Comparison of ENCODE assay signal across 7 cellular contexts in the genomic region with DNA sequence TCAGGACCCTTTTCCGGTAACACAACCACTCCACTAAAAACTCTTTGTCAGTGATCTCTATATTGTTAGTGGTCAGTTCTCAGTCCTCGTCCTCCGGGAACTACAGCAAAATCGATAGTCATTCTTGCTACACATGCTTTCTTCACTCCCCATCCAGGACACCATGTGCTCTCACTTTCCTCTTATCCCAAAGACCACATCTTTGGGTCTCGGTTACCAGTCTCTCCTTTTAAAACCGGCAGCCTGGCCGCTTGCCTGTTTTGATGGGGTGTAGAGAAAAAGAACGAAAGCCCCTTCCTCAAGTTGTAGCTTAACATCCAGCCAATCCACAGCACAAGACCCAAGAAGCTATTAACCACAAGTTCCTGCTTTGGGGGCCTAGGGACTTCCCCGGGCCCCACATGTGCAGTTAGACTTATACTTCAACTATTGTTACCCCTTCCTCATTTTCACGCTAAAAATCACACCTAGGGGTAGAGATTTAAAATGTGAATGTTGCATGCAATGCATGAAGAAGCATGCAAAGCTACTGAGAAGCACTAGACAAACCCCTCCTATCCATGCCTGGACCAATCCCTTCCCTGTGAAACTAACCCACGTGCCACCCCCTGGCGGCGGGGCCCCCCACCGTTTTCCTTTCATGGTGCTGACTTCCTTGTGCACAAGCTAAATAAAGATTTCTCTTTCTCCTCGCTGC. TPM values are rescaled to one million over a fixed set of nuclear protein-coding genes. Genes with fewer than 3 reads are reported as not detected.
DNase-seq lines count a peak whose midpoint lies in the region; ATAC-seq and TF ChIP-seq lines count a peak whose summit lies in the region.

No MANE protein-coding gene starts in this region.

- peak overlapping the region; percentile 93 for H3K4me3 Mint-ChIP-seq in activated CD8-positive, alpha-beta T cell treated with anti-CD3 and anti-CD28 coated beads for 36 hours
- H3K4me3 Mint-ChIP-seq in stimulated activated naive CD8-positive, alpha-beta T cell treated with anti-CD3 and anti-CD28 coated beads, Interleukin-15, Interleukin-2, amounts not matched to agents 100 ng/mL and 50 ng/mL, for 24 hours, result peak overlapping the region; percentile 90

- H3K79me2 ChIP-seq in KMS-11 (ENCODE audit: insufficient read depth, low read depth), result no peaks in the 10 kb centered on the region

- H3K36me3 Mint-ChIP-seq in activated CD8-positive, alpha-beta T cell treated with anti-CD3 and anti-CD28 coated beads for 36 hours (ENCODE audit: low read depth), result peaks cover 16% of the 10 kb centered on the region
- peaks cover 17% of the 10 kb centered on the region for H3K36me3 Mint-ChIP-seq in stimulated activated naive CD8-positive, alpha-beta T cell treated with anti-CD3 and anti-CD28 coated beads, Interleukin-15, Interleukin-2, amounts not matched to agents 100 ng/mL and 50 ng/mL, for 24 hours (ENCODE audit: low read depth)

- CTCF ChIA-PET in activated CD8-positive, alpha-beta T cell treated with anti-CD3 and anti-CD28 coated beads for 36 hours (lab: Charles Lee), result interaction anchor here (0.7 to 1.6 kb wide), 4 partner anchors 25 to 106 kb away, joined by 3 to 5 read pairs (median 4); no protein-coding TSS in a partner anchor

- H3K36me3 ChIP-seq in KMS-11 (ENCODE audit: insufficient read depth), result no peaks in the 10 kb centered on the region
- H3K36me3 ChIP-seq in iPS-18a (ENCODE audit: control insufficient read depth, low read depth, low read length), result no peaks in the 10 kb centered on the region

- H2AFZ ChIP-seq in KMS-11 (ENCODE audit: low read depth), result no peak overlapping the region

- no peak overlapping the region for H3K4me3 ChIP-seq in KMS-11 (IDR thresholded peaks at IDR 0.05; ENCODE audit: insufficient read depth, low read depth, low read length)
- peak overlapping the region; percentile 71 for H3K4me3 ChIP-seq in iPS-18a (ENCODE audit: low read length)

- H3K27me3 ChIP-seq in KMS-11 (ENCODE audit: insufficient read depth, low read depth), result no peaks in the 10 kb centered on the region; the same call in 1 of the 2 replicates
- H3K27me3 ChIP-seq in iPS-18a (ENCODE audit: control insufficient read depth, insufficient read depth, low read length), result no peaks in the 10 kb centered on the region

- peak overlapping the region; percentile 81; the same call in 1 of the 2 replicates for H3K4me2 ChIP-seq in KMS-11

- H3K4me1 Mint-ChIP-seq in activated CD8-positive, alpha-beta T cell treated with anti-CD3 and anti-CD28 coated beads for 36 hours (ENCODE audit: low read depth), result peaks cover 34% of the 10 kb centered on the region
- H3K4me1 Mint-ChIP-seq in stimulated activated naive CD8-positive, alpha-beta T cell treated with anti-CD3 and anti-CD28 coated beads, Interleukin-15, Interleukin-2, amounts not matched to agents 100 ng/mL and 50 ng/mL, for 24 hours (ENCODE audit: low read depth), result peaks cover 34% of the 10 kb centered on the region

- peaks cover 1% of the 10 kb centered on the region for H3K27me3 Mint-ChIP-seq in activated CD8-positive, alpha-beta T cell treated with anti-CD3 and anti-CD28 coated beads for 36 hours
- no peaks in the 10 kb centered on the region for H3K27me3 Mint-ChIP-seq in stimulated activated naive CD8-positive, alpha-beta T cell treated with anti-CD3 and anti-CD28 coated beads, Interleukin-15, Interleukin-2, amounts not matched to agents 100 ng/mL and 50 ng/mL, for 24 hours

- H3K27ac ChIP-seq in KMS-11, result no peak overlapping the region
- no peak overlapping the region for H3K27ac ChIP-seq in iPS-18a (ENCODE audit: low read length)

- peak; percentile 80 for DNase-seq in activated CD8-positive, alpha-beta T cell treated with anti-CD3 and anti-CD28 coated beads for 36 hours
- DNase-seq in GOT3 (lab: John Stamatoyannopoulos, UW) (no peak), posterior vena cava (ENCODE audit: low spot score) (no peak), NCI-H446 treated with DMSO at 0.1 percent for 48 hours (lab: John Stamatoyannopoulos, UW) (no peak)

- peak; percentile 24 for ATAC-seq in activated CD8-positive, alpha-beta T cell treated with anti-CD3 and anti-CD28 coated beads for 36 hours

- H3K27ac Mint-ChIP-seq in activated CD8-positive, alpha-beta T cell treated with anti-CD3 and anti-CD28 coated beads for 36 hours, result peak overlapping the region; percentile 96
- peak overlapping the region; percentile 98 for H3K27ac Mint-ChIP-seq in stimulated activated naive CD8-positive, alpha-beta T cell treated with anti-CD3 and anti-CD28 coated beads, Interleukin-15, Interleukin-2, amounts not matched to agents 100 ng/mL and 50 ng/mL, for 24 hours

- H3K9ac ChIP-seq in KMS-11 (no peak overlapping the region), iPS-18a (ENCODE audit: low read length) (no peak overlapping the region)

- H3K9me3 ChIP-seq in iPS-18a (ENCODE audit: control insufficient read depth, low read depth, low read length), result no peaks in the 10 kb centered on the region

- TF ChIP-seq CTCF in KMS-11 (conservative IDR thresholded peaks at IDR 0.05; ENCODE audit: low read depth, low read length), result no peak
- no peak for TF ChIP-seq CTCF in activated CD8-positive, alpha-beta T cell treated with anti-CD3 and anti-CD28 coated beads for 36 hours (IDR thresholded peaks at IDR 0.05)

- no peaks in the 10 kb centered on the region for H4K20me1 ChIP-seq in KMS-11 (ENCODE audit: insufficient read depth)

- H3K4me1 ChIP-seq in KMS-11 (ENCODE audit: low read depth, poor library complexity, severe bottlenecking), result peaks cover 9% of the 10 kb centered on the region
- H3K4me1 ChIP-seq in iPS-18a (ENCODE audit: control insufficient read depth, low read depth, low read length), result no peaks in the 10 kb centered on the region

- intact Hi-C loops in activated CD8-positive, alpha-beta T cell treated with anti-CD3 and anti-CD28 coated beads for 36 hours (cut with micrococcal nuclease), result no loop called here
- intact Hi-C loops in posterior vena cava (cut with DNase I), result no loop called here

- H3K9me3 Mint-ChIP-seq in activated CD8-positive, alpha-beta T cell treated with anti-CD3 and anti-CD28 coated beads for 36 hours, result peaks cover 13% of the 10 kb centered on the region
- peaks cover 6% of the 10 kb centered on the region for H3K9me3 Mint-ChIP-seq in stimulated activated naive CD8-positive, alpha-beta T cell treated with anti-CD3 and anti-CD28 coated beads, Interleukin-15, Interleukin-2, amounts not matched to agents 100 ng/mL and 50 ng/mL, for 24 hours

- POLR2A ChIA-PET in activated CD8-positive, alpha-beta T cell treated with anti-CD3 and anti-CD28 coated beads for 36 hours (lab: Charles Lee), result interaction anchor here (0.8 to 2.6 kb wide), 8 partner anchors 9 to 78 kb away, joined by 3 to 11 read pairs (median 4); a partner anchor contains a TSS

RNA-seq across cellular contexts. Expression of a gene that starts 1.5 kb away (rescaled TPM):
- 10 to 100 TPM; 32.4 to 33.1 TPM for total RNA-seq in activated CD8-positive, alpha-beta T cell treated with anti-CD3 and anti-CD28 coated beads for 36 hours
- 10 to 100 TPM; 44.1 to 46.4 TPM for total RNA-seq in posterior vena cava
